ENCODE assay signal across 27 cellular contexts in the genomic region with DNA sequence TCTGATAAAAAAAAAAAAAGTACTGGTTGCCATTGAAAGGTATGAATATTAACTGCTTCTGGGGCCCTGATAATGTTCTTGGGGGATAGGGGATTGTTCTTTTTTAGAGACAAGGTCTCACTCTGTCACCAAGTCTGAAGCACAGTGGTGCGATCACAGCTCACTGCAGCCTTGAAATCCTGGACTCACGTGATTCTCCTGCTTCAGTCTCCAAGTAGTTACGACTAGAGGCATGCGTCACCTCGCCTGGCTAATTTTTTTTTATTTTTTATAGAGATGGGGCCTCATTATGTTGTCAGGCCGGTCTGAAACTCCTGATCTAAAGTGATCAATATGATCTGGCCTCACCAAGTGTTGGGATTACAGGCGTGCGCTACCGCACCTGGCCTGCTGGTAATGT.
"Had no signal": no experiment of that assay in that cellular context is flagged by ENCODE, and none has a peak within 500 bp of the region (broad histone marks: within the 10 kb centered on the region; RNA-seq: fewer than 3 reads in every experiment).

No MANE protein-coding gene starts in this region.

- H3K36me3 ChIP-seq: colonic mucosa, gastrocnemius medialis, lower lobe of right lung had no signal

- FAIRE-seq: islet of Langerhans, keratinocyte had no signal

- H3K27me3 Mint-ChIP-seq: naive thymus-derived CD4-positive, alpha-beta T cell had no signal

- H3K9me3 ChIP-seq: colonic mucosa, esophagus squamous epithelium, gastrocnemius medialis, lower lobe of right lung, mucosa of descending colon had no signal

- H3K4me3 ChIP-seq: colonic mucosa, dorsolateral prefrontal cortex, esophagus squamous epithelium, gastrocnemius medialis, heart right ventricle, left lung, lower lobe of right lung, mucosa of descending colon had no signal

- ATAC-seq: esophagus mucosa; gastrocnemius medialis; heart right ventricle; left cardiac atrium; left lung; left ventricle myocardium superior; lower lobe of right lung; mucosa of descending colon; naive thymus-derived CD4-positive, alpha-beta T cell had no signal

- H3K27ac ChIP-seq: colonic mucosa, dorsolateral prefrontal cortex, epithelial cell of prostate, esophagus squamous epithelium, gastrocnemius medialis, heart right ventricle, left lung, lower lobe of right lung had no signal

- H3K27me3 ChIP-seq: colonic mucosa, dorsolateral prefrontal cortex, esophagus squamous epithelium, gastrocnemius medialis, heart right ventricle, left lung had no signal

- H3K4me1 ChIP-seq: colonic mucosa had no signal

- H3K4me3 Mint-ChIP-seq: mesothelial cell of epicardium; naive thymus-derived CD4-positive, alpha-beta T cell had no signal

- H3K27ac Mint-ChIP-seq: mesothelial cell of epicardium; naive thymus-derived CD4-positive, alpha-beta T cell had no signal

- DNase-seq: colonic mucosa; cortex of kidney; dermis blood vessel endothelial cell; dorsolateral prefrontal cortex; effector CD4-positive, alpha-beta T cell; effector memory CD4-positive, alpha-beta T cell; erythroblast; esophagus squamous epithelium; foreskin fibroblast; foreskin melanocyte; gastrocnemius medialis; glutamatergic neuron; head of caudate nucleus; heart right ventricle; hippocampal formation; left cardiac atrium; left lung; left ventricle myocardium superior; lower lobe of right lung; mesenchymal stem cell; mucosa of descending colon; naive thymus-derived CD4-positive, alpha-beta T cell had no signal
